18 cellular contexts compared by ENCODE assay signal in genomic region chr19:13980340-13980739, GRCh38. TPM values are rescaled to one million over a fixed set of nuclear protein-coding genes. Genes with fewer than 3 reads are reported as not detected.
DNase-seq lines count a peak whose midpoint lies in the region; ATAC-seq, FAIRE-seq and TF ChIP-seq lines count a peak whose summit lies in the region.
"Had no signal": no experiment of that assay in that cellular context is flagged by ENCODE, and none has a peak within 500 bp of the region (broad histone marks: within the 10 kb centered on the region; RNA-seq: fewer than 3 reads in every experiment).

No MANE protein-coding gene starts in this region.

- H3K9ac ChIP-seq in SK-N-SH = no peak overlapping the region
- peak overlapping the region in 1 of 2 experiments; percentile 40; a peak in 1 of 4 replicates for H3K9ac ChIP-seq in K562 (ENCODE audit: insufficient read depth in 1 of 2, low read depth in 2 of 2, low read length in 2 of 2)
- H3K9ac ChIP-seq in mesenchymal stem cell (ENCODE audit: low read length) = no peak overlapping the region
- H3K9ac ChIP-seq: GM23248 had no signal

- H2BK12ac ChIP-seq in mesenchymal stem cell (ENCODE audit: low read length in 2 of 2) = no peak overlapping the region

- H3K4ac ChIP-seq in mesenchymal stem cell (ENCODE audit: low read depth in 1 of 2, low read length in 2 of 2) = no peak overlapping the region

- peaks cover 3% of the 10 kb centered on the region for H3F3A ChIP-seq in SK-N-SH (replicated peaks; ENCODE audit: insufficient read depth)

- no peaks in the 10 kb centered on the region for H3K27me3 ChIP-seq in SK-N-SH (ENCODE audit: insufficient read depth)
- no peaks in the 10 kb centered on the region for H3K27me3 ChIP-seq in K562 (ENCODE audit: control insufficient read depth in 2 of 2, insufficient read depth in 2 of 2, low read length in 2 of 2)
- H3K27me3 ChIP-seq in mesenchymal stem cell (ENCODE audit: control insufficient read depth in 1 of 2, insufficient read depth in 1 of 2, low read length in 2 of 2) = peaks cover 0 to 8% of the 10 kb centered on the region in 2 experiments
- H3K27me3 ChIP-seq in esophagus muscularis mucosa = no peaks in the 10 kb centered on the region

- H3K79me1 ChIP-seq in mesenchymal stem cell (replicated peaks; ENCODE audit: low read length, poor library complexity, severe bottlenecking) = peaks cover 4% of the 10 kb centered on the region

- no peak overlapping the region for H2BK120ac ChIP-seq in mesenchymal stem cell (ENCODE audit: low read depth, low read length)

- CTCF ChIA-PET in SK-N-SH (lab: Yijun Ruan, JAX) = interaction anchor here (0.7 to 1.5 kb wide), 5 partner anchors 27 to 101 kb away, joined by 3 to 6 read pairs (median 4); partner anchors contain the start of gene PODNL1
- CTCF ChIA-PET in K562 (lab: Yijun Ruan, JAX; ENCODE audit: low intra/inter-chr PET ratio) = no interaction called here

- no peak for TF ChIP-seq EP300 in SK-N-SH (IDR thresholded peaks at IDR 0.05; ENCODE audit: borderline replicate concordance in 1 of 2, low read depth in 1 of 2, low read length in 1 of 2)
- no peak for TF ChIP-seq EP300 in K562 (IDR thresholded peaks at IDR 0.05; ENCODE audit: low read length)
- no peak for TF ChIP-seq EP300 in esophagus muscularis mucosa (IDR thresholded peaks at IDR 0.05)

- intact Hi-C loops in K562 (cut with micrococcal nuclease) (no loop called here), esophagus muscularis mucosa (cut with DNase I) (no loop called here)

- H4K91ac ChIP-seq in mesenchymal stem cell (ENCODE audit: low read length) = peak overlapping the region; percentile 25

- no peak overlapping the region for H3K14ac ChIP-seq in mesenchymal stem cell (ENCODE audit: low read length in 2 of 2)

- H3K79me2 ChIP-seq in SK-N-SH (ENCODE audit: insufficient read depth) (no peaks in the 10 kb centered on the region), K562 (ENCODE audit: control insufficient read depth, insufficient read depth, low read length) (no peaks in the 10 kb centered on the region)

- BruUV-seq in K562 (replicated peaks; lab: Mats Ljungman, UMichigan) = no TSS peak

- no peak overlapping the region for H2BK5ac ChIP-seq in mesenchymal stem cell (ENCODE audit: low read depth, low read length, poor library complexity, severe bottlenecking)

- H2AK5ac ChIP-seq in mesenchymal stem cell (ENCODE audit: low read length, severe bottlenecking) = no peak overlapping the region

- no peak overlapping the region for H3K23ac ChIP-seq in mesenchymal stem cell (ENCODE audit: low read length in 2 of 2)

- H3K4me3 ChIP-seq in SK-N-SH (ENCODE audit: low read depth in 2 of 2, low read length in 1 of 2) (no peak overlapping the region), K562 (no peak overlapping the region), mesenchymal stem cell (ENCODE audit: insufficient read depth in 1 of 2, low read depth in 1 of 2, low read length in 2 of 2) (no peak overlapping the region), esophagus muscularis mucosa (no peak overlapping the region)
- H3K4me3 ChIP-seq: GM23248, HAP-1 had no signal

- in situ Hi-C loops in K562 (cut with MboI) = no loop called here

- H3K9me2 ChIP-seq in SK-N-SH = no peaks in the 10 kb centered on the region

- no peak for TF ChIP-seq CTCF in SK-N-SH (IDR thresholded peaks at IDR 0.05)
- no peak for TF ChIP-seq CTCF in K562 (IDR thresholded peaks at IDR 0.05 in 2 of 3, conservative IDR thresholded peaks at IDR 0.05 in 1 of 3; ENCODE audit: insufficient read depth in 2 of 3, low read depth in 1 of 3, low read length in 3 of 3)
- TF ChIP-seq CTCF in esophagus muscularis mucosa (IDR thresholded peaks at IDR 0.05) = no peak

- FAIRE-seq in K562 (lab: Jason Lieb, UNC) = no peak
- FAIRE-seq: GM18507 had no signal

- H2AFZ ChIP-seq in SK-N-SH (ENCODE audit: low read depth) = no peak overlapping the region
- H2AFZ ChIP-seq in K562 (ENCODE audit: low read depth, low read length) = no peak overlapping the region
- no peak overlapping the region for H2AFZ ChIP-seq in mesenchymal stem cell (ENCODE audit: low read depth, low read length)
- H2AFZ ChIP-seq: GM23248 had no signal

- no peaks in the 10 kb centered on the region for H4K20me1 ChIP-seq in SK-N-SH (ENCODE audit: insufficient read depth)
- no peaks in the 10 kb centered on the region for H4K20me1 ChIP-seq in K562 (replicated peaks; ENCODE audit: control insufficient read depth, insufficient read depth, low read length)

- H3K9me3 ChIP-seq in SK-N-SH = no peaks in the 10 kb centered on the region
- H3K9me3 ChIP-seq in K562 (replicated peaks; ENCODE audit: control insufficient read depth, insufficient read depth, low read depth, low read length) = no peaks in the 10 kb centered on the region
- no peaks in the 10 kb centered on the region for H3K9me3 ChIP-seq in mesenchymal stem cell (ENCODE audit: control insufficient read depth, low read length)
- H3K9me3 ChIP-seq in esophagus muscularis mucosa = no peaks in the 10 kb centered on the region
- H3K9me3 ChIP-seq: HAP-1 had no signal

- no peak overlapping the region for H2BK15ac ChIP-seq in mesenchymal stem cell (ENCODE audit: low read depth, poor library complexity, severe bottlenecking)

- ATAC-seq in SK-N-SH treated with all-trans-retinoic acid at 6 μM for 48 hours (no peak), K562 (no peak), GM19452 (IDR thresholded peaks at IDR 0.05; ENCODE audit: unreplicated experiment) (no peak)

- TF ChIP-seq POLR2A in K562 (conservative IDR thresholded peaks at IDR 0.05) (no peak), esophagus muscularis mucosa (IDR thresholded peaks at IDR 0.05; ENCODE audit: low read depth) (no peak)

- H3K27ac ChIP-seq in SK-N-SH (ENCODE audit: low read depth in 2 of 2, low read length in 1 of 2) (peak overlapping the region in 1 of 2 experiments; percentile 28; a peak in 1 of 4 replicates), K562 (ENCODE audit: extremely low read depth, low read depth, low read length) (no peak overlapping the region), mesenchymal stem cell (ENCODE audit: low read length, poor library complexity, severe bottlenecking) (no peak overlapping the region), esophagus muscularis mucosa (replicated peaks in 1 of 4) (no peak overlapping the region)
- H3K27ac ChIP-seq: 22Rv1, GM23248, HL-60 had no signal

- DNase-seq in SK-N-SH = peak; percentile 80
- DNase-seq in K562 (ENCODE audit: extremely low read depth in 1 of 4, low spot score in 3 of 4) = no peak
- DNase-seq in mesenchymal stem cell = no peak
- no peak for DNase-seq in NCI-H1694 treated with DMSO at 0.1 percent for 48 hours (lab: John Stamatoyannopoulos, UW)
- DNase-seq in esophagus muscularis mucosa (ENCODE audit: extremely low spot score) = no peak
- DNase-seq: C1 segment of cervical spinal cord; Calu3; CD4-positive, alpha-beta T cell; DMS 273 treated with DMSO at 0.1 percent for 48 hours; GM23248 had no signal

- H3K9me1 ChIP-seq in K562 (ENCODE audit: control insufficient read depth, insufficient read depth, low read length) = no peaks in the 10 kb centered on the region

- WGBS in SK-N-SH (ENCODE audit: low lambda C conversion rate) = 69% methylated on average over 9 of the region's 15 CpGs
- WGBS in K562 (ENCODE audit: insufficient coverage, low coverage, missing lambda C conversion rate) = 76% methylated on average over 12 of the region's 15 CpGs
- 94% methylated on average over 14 of the region's 15 CpGs for WGBS in mesenchymal stem cell
- WGBS in esophagus muscularis mucosa = 93% methylated on average over 6 of the region's 15 CpGs

- POLR2A ChIA-PET in SK-N-SH (lab: Yijun Ruan, JAX) = no interaction called here
- POLR2A ChIA-PET in K562 (lab: Yijun Ruan, JAX) = no interaction called here

- no peak overlapping the region for H3K18ac ChIP-seq in mesenchymal stem cell (ENCODE audit: low read depth in 1 of 2, low read length in 2 of 2)

- H3K36me3 ChIP-seq in SK-N-SH (replicated peaks in 1 of 2; ENCODE audit: control insufficient read depth in 1 of 2, insufficient read depth in 2 of 2, low read length in 1 of 2) = peaks cover 0 to 3% of the 10 kb centered on the region in 2 experiments
- peaks cover 43% of the 10 kb centered on the region; the same call in 1 of the 3 replicates for H3K36me3 ChIP-seq in K562 (ENCODE audit: control insufficient read depth, insufficient read depth, low read length)
- H3K36me3 ChIP-seq in mesenchymal stem cell (ENCODE audit: control insufficient read depth in 1 of 2, insufficient read depth in 2 of 2, low read depth in 1 of 2, low read length in 2 of 2) = peaks cover 15 to 58% of the 10 kb centered on the region in 2 experiments
- peaks cover 0 to 18% (median 10%) of the 10 kb centered on the region in 4 donors for H3K36me3 ChIP-seq in esophagus muscularis mucosa

- H3K4me2 ChIP-seq in SK-N-SH (no peak overlapping the region), K562 (ENCODE audit: insufficient read depth, low read length) (no peak overlapping the region), mesenchymal stem cell (ENCODE audit: low read length, poor library complexity, severe bottlenecking) (no peak overlapping the region)

- peaks cover 0 to 23% of the 10 kb centered on the region in 2 experiments; a peak in 1 of 4 replicates for H3K4me1 ChIP-seq in SK-N-SH (ENCODE audit: control insufficient read depth in 1 of 2, insufficient read depth in 2 of 2, low read depth in 1 of 2, low read length in 1 of 2)
- H3K4me1 ChIP-seq in K562 (replicated peaks in 1 of 2; ENCODE audit: control insufficient read depth in 2 of 2, insufficient read depth in 2 of 2, low read length in 2 of 2) = peaks cover 0 to 58% of the 10 kb centered on the region in 2 experiments; a peak in 2 of 5 replicates
- H3K4me1 ChIP-seq in mesenchymal stem cell (ENCODE audit: control insufficient read depth, insufficient read depth, low read depth, low read length) = peaks cover 19% of the 10 kb centered on the region
- H3K4me1 ChIP-seq in esophagus muscularis mucosa = peaks cover 23 to 25% (median 23%) of the 10 kb centered on the region in 4 donors
- H3K4me1 ChIP-seq: HAP-1 had no signal

- TF ChIP-seq RAD21 in SK-N-SH (IDR thresholded peaks at IDR 0.05; ENCODE audit: low read length) (no peak), K562 (CRISPR knock-in tag; conservative IDR thresholded peaks at IDR 0.05 in 1 of 2, IDR thresholded peaks at IDR 0.05 in 1 of 2) (no peak)

- H4K8ac ChIP-seq in mesenchymal stem cell (ENCODE audit: low read length) = no peak overlapping the region

RNA-seq across cellular contexts. Expression of gene RFX1, which starts 25.8 kb away (rescaled TPM):
- polyA plus RNA-seq in SK-N-SH (2012; rRNA removed) (0.54 and 1.5 TPM in 2 replicates), K562 (2011; rRNA removed) (0.95 and 1.4 TPM in 2 replicates), K562 (2014; fragmentation: Illumina TruSeq; extraction: Trizol) (1.7 and 4.7 TPM in 2 replicates), K562 (2014; fragmentation: Nextera tagmentation; extraction: Ambion mirVana) (under 1 TPM; 0.14 to 0.25 TPM), K562 (2014; rRNA removed) (3.8 and 4.8 TPM in 2 replicates)
- 0.64 and 1.2 TPM in 2 replicates for polyA plus RNA-seq in SK-N-SH (2012; cell fraction: cytosol; rRNA removed)
- polyA plus RNA-seq in SK-N-SH (2012; cell fraction: nucleus; rRNA removed) = 6.2 and 9.3 TPM in 2 replicates
- 5.5 and 14.4 TPM in 2 replicates for total RNA-seq in K562 (2011; cell fraction: chromatin; rRNA removed; ENCODE audit: low replicate concordance)
- 12.2 and 13.2 TPM in 2 replicates for total RNA-seq in K562 (2011; cell fraction: nucleolus; rRNA removed)
- 7.8 and 8.1 TPM in 2 replicates for total RNA-seq in K562 (2011; cell fraction: nucleoplasm; rRNA removed)
- total RNA-seq in K562 (2014; rRNA removed) (3.1 and 4.0 TPM in 2 replicates), K562 (2014; rRNA removed; fragmentation: Illumina TruSeq; extraction: Trizol) (0.22 and 0.40 TPM in 2 replicates), K562 (2015; rRNA removed; fragmentation: Illumina TruSeq; extraction: Trizol) (1.2 and 1.4 TPM in 2 replicates), K562 (2021) (17.9 and 19.3 TPM in 2 replicates), esophagus muscularis mucosa (1 to 10 TPM; 2.9 to 8.9 (median 4.5) TPM)
- polyA plus RNA-seq in K562 (2011; cell fraction: cytosol; rRNA removed) = 0.60 and 1.4 TPM in 2 replicates
- 5.3 and 11.1 TPM in 2 replicates for polyA plus RNA-seq in K562 (2011; cell fraction: nucleus; rRNA removed)
- 9.7 and 10.4 TPM in 2 replicates for polyA plus RNA-seq in K562 (2012)
- 0.35 and 0.36 TPM in 2 replicates for polyA minus RNA-seq in K562 (2011; rRNA and poly(A)+ RNA removed)
- polyA minus RNA-seq in K562 (2011; cell fraction: cytosol; rRNA and poly(A)+ RNA removed) = 5.1 and 12.7 TPM in 2 replicates
- 4.2 and 5.9 TPM in 2 replicates for polyA minus RNA-seq in K562 (2011; cell fraction: nucleus; rRNA and poly(A)+ RNA removed)
- polyA plus RNA-seq in mesenchymal stem cell (2013, experiment 1 of 2) = 6.8 TPM
- polyA plus RNA-seq in mesenchymal stem cell (2013, experiment 2 of 2) = 6.4 TPM

RNA-seq across cellular contexts. Expression of gene DCAF15, which starts 28.0 kb away (rescaled TPM):
- polyA plus RNA-seq in SK-N-SH (2012; rRNA removed) (36.7 and 55.6 TPM in 2 replicates), K562 (2011; rRNA removed) (27.7 and 46.8 TPM in 2 replicates), K562 (2014; fragmentation: Illumina TruSeq; extraction: Trizol) (31.0 and 55.5 TPM in 2 replicates), K562 (2014; fragmentation: Nextera tagmentation; extraction: Ambion mirVana) (under 1 TPM; 0.17 to 0.56 TPM), K562 (2014; rRNA removed) (52.5 and 56.2 TPM in 2 replicates)
- 12.5 and 21.6 TPM in 2 replicates for polyA plus RNA-seq in SK-N-SH (2012; cell fraction: cytosol; rRNA removed)
- 239 and 253 TPM in 2 replicates for polyA plus RNA-seq in SK-N-SH (2012; cell fraction: nucleus; rRNA removed)
- total RNA-seq in K562 (2011; cell fraction: chromatin; rRNA removed; ENCODE audit: low replicate concordance) = 49.6 and 162 TPM in 2 replicates
- total RNA-seq in K562 (2011; cell fraction: nucleolus; rRNA removed) = 148 and 149 TPM in 2 replicates
- total RNA-seq in K562 (2011; cell fraction: nucleoplasm; rRNA removed) = 55.0 and 76.5 TPM in 2 replicates
- total RNA-seq in K562 (2014; rRNA removed) (37.0 and 39.4 TPM in 2 replicates), K562 (2014; rRNA removed; fragmentation: Illumina TruSeq; extraction: Trizol) (10.4 and 13.6 TPM in 2 replicates), K562 (2015; rRNA removed; fragmentation: Illumina TruSeq; extraction: Trizol) (22.5 and 24.0 TPM in 2 replicates), K562 (2021) (63.2 and 68.5 TPM in 2 replicates), esophagus muscularis mucosa (10 to 100 TPM in 3 of 4 donors, 1 to 10 TPM in 1; 9.8 to 23.9 (median 13.4) TPM)
- 28.8 and 44.6 TPM in 2 replicates for polyA plus RNA-seq in K562 (2011; cell fraction: cytosol; rRNA removed)
- 228 and 347 TPM in 2 replicates for polyA plus RNA-seq in K562 (2011; cell fraction: nucleus; rRNA removed)
- 50.0 and 68.0 TPM in 2 replicates for polyA plus RNA-seq in K562 (2012)
- polyA minus RNA-seq in K562 (2011; rRNA and poly(A)+ RNA removed) = 14.2 and 17.7 TPM in 2 replicates
- 19.0 and 22.3 TPM in 2 replicates for polyA minus RNA-seq in K562 (2011; cell fraction: cytosol; rRNA and poly(A)+ RNA removed)
- polyA minus RNA-seq in K562 (2011; cell fraction: nucleus; rRNA and poly(A)+ RNA removed) = 42.0 and 54.3 TPM in 2 replicates
- 14.8 TPM for polyA plus RNA-seq in mesenchymal stem cell (2013, experiment 1 of 2)
- 14.2 TPM for polyA plus RNA-seq in mesenchymal stem cell (2013, experiment 2 of 2)

RNA-seq across cellular contexts. Expression of gene PODNL1, which starts 42.1 kb away (rescaled TPM):
- polyA plus RNA-seq in SK-N-SH (2012; rRNA removed) (4.2 and 7.5 TPM in 2 replicates), K562 (2011; rRNA removed) (0.18 and 0.46 TPM in 2 replicates), K562 (2014; fragmentation: Illumina TruSeq; extraction: Trizol) (0.22 and 0.42 TPM in 2 replicates), K562 (2014; fragmentation: Nextera tagmentation; extraction: Ambion mirVana) (under 1 TPM in 1 of 2 experiments, not detected in 1; 0.24 TPM), K562 (2014; rRNA removed) (0.21 TPM in 1 of 2 replicates, not detected in the other)
- polyA plus RNA-seq in SK-N-SH (2012; cell fraction: cytosol; rRNA removed) = 5.1 and 7.2 TPM in 2 replicates
- 11.8 and 14.5 TPM in 2 replicates for polyA plus RNA-seq in SK-N-SH (2012; cell fraction: nucleus; rRNA removed)
- 0.14 and 2.1 TPM in 2 replicates for total RNA-seq in K562 (2011; cell fraction: chromatin; rRNA removed; ENCODE audit: low replicate concordance)
- total RNA-seq in K562 (2011; cell fraction: nucleolus; rRNA removed) = 0.53 and 1.2 TPM in 2 replicates
- total RNA-seq in K562 (2011; cell fraction: nucleoplasm; rRNA removed) = 0.29 and 2.3 TPM in 2 replicates
- total RNA-seq in K562 (2014; rRNA removed) (0.12 TPM in 1 of 2 replicates, not detected in the other), K562 (2014; rRNA removed; fragmentation: Illumina TruSeq; extraction: Trizol) (not detected in 2 replicates), K562 (2015; rRNA removed; fragmentation: Illumina TruSeq; extraction: Trizol) (0.25 and 0.34 TPM in 2 replicates), K562 (2021) (0.40 and 0.47 TPM in 2 replicates), esophagus muscularis mucosa (under 1 TPM in 2 of 4 donors, not detected in 2; 0.66 to 0.69 TPM)
- polyA plus RNA-seq in K562 (2011; cell fraction: cytosol; rRNA removed) = 0.55 and 0.91 TPM in 2 replicates
- 0.18 and 0.60 TPM in 2 replicates for polyA plus RNA-seq in K562 (2011; cell fraction: nucleus; rRNA removed)
- 0.82 and 1.8 TPM in 2 replicates for polyA plus RNA-seq in K562 (2012)
- 0.42 TPM in 1 of 2 replicates, not detected in the other for polyA minus RNA-seq in K562 (2011; rRNA and poly(A)+ RNA removed)
- polyA minus RNA-seq in K562 (2011; cell fraction: cytosol; rRNA and poly(A)+ RNA removed) = not detected in 2 replicates
- 0.13 and 0.67 TPM in 2 replicates for polyA minus RNA-seq in K562 (2011; cell fraction: nucleus; rRNA and poly(A)+ RNA removed)
- 4.7 TPM for polyA plus RNA-seq in mesenchymal stem cell (2013, experiment 1 of 2)
- 3.7 TPM for polyA plus RNA-seq in mesenchymal stem cell (2013, experiment 2 of 2)
- total RNA-seq: A673; Calu3; CD4-positive, alpha-beta T cell; Daoy had no signal

RNA-seq across cellular contexts. Expression of gene RLN3, which starts 47.6 kb away (rescaled TPM):
- not detected in 2 replicates for polyA plus RNA-seq in SK-N-SH (2012; rRNA removed)
- not detected in 2 replicates for polyA plus RNA-seq in SK-N-SH (2012; cell fraction: cytosol; rRNA removed)
- polyA plus RNA-seq in SK-N-SH (2012; cell fraction: nucleus; rRNA removed) = not detected in 2 replicates
- total RNA-seq in K562 (2011; cell fraction: chromatin; rRNA removed; ENCODE audit: low replicate concordance) = not detected in 2 replicates
- total RNA-seq in K562 (2011; cell fraction: nucleolus; rRNA removed) = 0.92 TPM in 1 of 2 replicates, not detected in the other
- total RNA-seq in K562 (2011; cell fraction: nucleoplasm; rRNA removed) = not detected in 2 replicates
- total RNA-seq in K562 (2014; rRNA removed) = 1.1 TPM in 1 of 2 replicates, not detected in the other
- not detected in 2 replicates for total RNA-seq in K562 (2014; rRNA removed; fragmentation: Illumina TruSeq; extraction: Trizol)
- not detected in 2 replicates for total RNA-seq in K562 (2015; rRNA removed; fragmentation: Illumina TruSeq; extraction: Trizol)
- total RNA-seq in K562 (2021) = 0.31 TPM in 1 of 2 replicates, not detected in the other
- polyA plus RNA-seq in K562 (2011; rRNA removed) = 0.71 TPM in 1 of 2 replicates, not detected in the other
- 0.27 and 2.5 TPM in 2 replicates for polyA plus RNA-seq in K562 (2011; cell fraction: cytosol; rRNA removed)
- 0.57 TPM in 1 of 2 replicates, not detected in the other for polyA plus RNA-seq in K562 (2011; cell fraction: nucleus; rRNA removed)
- polyA plus RNA-seq in K562 (2012) = 0.26 and 0.57 TPM in 2 replicates
- polyA plus RNA-seq in K562 (2014; fragmentation: Illumina TruSeq; extraction: Trizol) = not detected in 2 replicates
- not detected for polyA plus RNA-seq in K562 (2014; fragmentation: Nextera tagmentation; extraction: Ambion mirVana)
- 0.38 and 1.2 TPM in 2 replicates for polyA plus RNA-seq in K562 (2014; rRNA removed)
- not detected in 2 replicates for polyA minus RNA-seq in K562 (2011; rRNA and poly(A)+ RNA removed)
- not detected in 2 replicates for polyA minus RNA-seq in K562 (2011; cell fraction: cytosol; rRNA and poly(A)+ RNA removed)
- polyA minus RNA-seq in K562 (2011; cell fraction: nucleus; rRNA and poly(A)+ RNA removed) = not detected in 2 replicates
- not detected for polyA plus RNA-seq in mesenchymal stem cell (2013, experiment 1 of 2)
- not detected for polyA plus RNA-seq in mesenchymal stem cell (2013, experiment 2 of 2)
- total RNA-seq in esophagus muscularis mucosa = not detected
- total RNA-seq: A673; Calu3; CD4-positive, alpha-beta T cell; Daoy; GM23248 had no signal
- polyA plus RNA-seq: GM23248 had no signal

RNA-seq across cellular contexts. Expression of gene IL27RA, which starts 51.2 kb away (rescaled TPM):
- polyA plus RNA-seq in SK-N-SH (2012; rRNA removed) (9.3 TPM in 2 replicates), K562 (2011; rRNA removed) (14.1 and 15.9 TPM in 2 replicates), K562 (2014; fragmentation: Illumina TruSeq; extraction: Trizol) (12.5 and 13.3 TPM in 2 replicates), K562 (2014; fragmentation: Nextera tagmentation; extraction: Ambion mirVana) (1 to 10 TPM; 1.9 to 2.1 TPM), K562 (2014; rRNA removed) (10.6 and 12.0 TPM in 2 replicates)
- 5.5 and 7.5 TPM in 2 replicates for polyA plus RNA-seq in SK-N-SH (2012; cell fraction: cytosol; rRNA removed)
- 6.4 and 7.6 TPM in 2 replicates for polyA plus RNA-seq in SK-N-SH (2012; cell fraction: nucleus; rRNA removed)
- 10.9 and 28.8 TPM in 2 replicates for total RNA-seq in K562 (2011; cell fraction: chromatin; rRNA removed; ENCODE audit: low replicate concordance)
- total RNA-seq in K562 (2011; cell fraction: nucleolus; rRNA removed) = 34.2 and 45.7 TPM in 2 replicates
- 19.0 and 24.8 TPM in 2 replicates for total RNA-seq in K562 (2011; cell fraction: nucleoplasm; rRNA removed)
- total RNA-seq in K562 (2014; rRNA removed) (11.6 and 12.6 TPM in 2 replicates), K562 (2014; rRNA removed; fragmentation: Illumina TruSeq; extraction: Trizol) (6.3 and 7.0 TPM in 2 replicates), K562 (2015; rRNA removed; fragmentation: Illumina TruSeq; extraction: Trizol) (8.6 and 8.8 TPM in 2 replicates), K562 (2021) (15.2 and 15.9 TPM in 2 replicates), esophagus muscularis mucosa (1 to 10 TPM; 3.0 to 5.5 (median 4.5) TPM)
- 9.7 and 22.4 TPM in 2 replicates for polyA plus RNA-seq in K562 (2011; cell fraction: cytosol; rRNA removed)
- polyA plus RNA-seq in K562 (2011; cell fraction: nucleus; rRNA removed) = 7.8 and 13.8 TPM in 2 replicates
- polyA plus RNA-seq in K562 (2012) = 12.8 and 16.0 TPM in 2 replicates
- polyA minus RNA-seq in K562 (2011; rRNA and poly(A)+ RNA removed) = 4.5 and 7.4 TPM in 2 replicates
- 5.3 and 8.4 TPM in 2 replicates for polyA minus RNA-seq in K562 (2011; cell fraction: cytosol; rRNA and poly(A)+ RNA removed)
- 2.8 and 3.9 TPM in 2 replicates for polyA minus RNA-seq in K562 (2011; cell fraction: nucleus; rRNA and poly(A)+ RNA removed)
- 7.5 TPM for polyA plus RNA-seq in mesenchymal stem cell (2013, experiment 1 of 2)
- polyA plus RNA-seq in mesenchymal stem cell (2013, experiment 2 of 2) = 7.9 TPM

Comparison
In these comparisons a context has a peak if more than half of its experiments do, and no peak if none do; other contexts are left out.
1. Of the 27 proteins assayed by ChIP-seq in both K562 and SK-N-SH: peak only in K562: none; only in SK-N-SH: GATA2; in both: none; in neither: 26.